13 cellular contexts compared by ENCODE assay signal in genomic region chr1:12556957-12557935, GRCh38.
DNase-seq lines count a peak whose midpoint lies in the region; ATAC-seq and TF ChIP-seq lines count a peak whose summit lies in the region.
"Had no signal": no experiment of that assay in that cellular context is flagged by ENCODE, and none has a peak within 500 bp of the region (broad histone marks: within the 10 kb centered on the region; RNA-seq: fewer than 3 reads in every experiment).

No MANE protein-coding gene starts in this region.

- ATAC-seq in Right ventricle myocardium superior (ENCODE audit: poor library complexity) (no peak), HG03469 (IDR thresholded peaks at IDR 0.05; ENCODE audit: unreplicated experiment) (no peak), body of pancreas (no peak), HG02798 (IDR thresholded peaks at IDR 0.05; ENCODE audit: poor library complexity, unreplicated experiment) (no peak), GM18907 (IDR thresholded peaks at IDR 0.05; ENCODE audit: unreplicated experiment) (no peak)
- ATAC-seq: effector memory CD8-positive, alpha-beta T cell had no signal

- TF ChIP-seq CTCF in left ventricle myocardium inferior (IDR thresholded peaks at IDR 0.05; ENCODE audit: borderline replicate concordance) (no peak), fibroblast of villous mesenchyme (IDR thresholded peaks at IDR 0.05; ENCODE audit: insufficient read depth, low read depth, low read length) (no peak), body of pancreas (IDR thresholded peaks at IDR 0.05) (no peak)

- H3K9me3 ChIP-seq in left ventricle myocardium inferior (replicated peaks) = peaks cover under 1% of the 10 kb centered on the region
- H3K9me3 ChIP-seq in body of pancreas = no peaks in the 10 kb centered on the region

- TF ChIP-seq POLR2A in body of pancreas (IDR thresholded peaks at IDR 0.05) = no peak

- H3K4me3 ChIP-seq in left ventricle myocardium inferior = no peak overlapping the region
- H3K4me3 ChIP-seq in fibroblast of villous mesenchyme (ENCODE audit: low read depth, low read length) = no peak overlapping the region
- no peak overlapping the region for H3K4me3 ChIP-seq in body of pancreas

- H3K27ac ChIP-seq in left ventricle myocardium inferior (replicated peaks) (peak overlapping the region; percentile 87), body of pancreas (no peak overlapping the region)
- H3K27ac ChIP-seq: KMS-11 had no signal

- no peaks in the 10 kb centered on the region for H3K36me3 ChIP-seq in left ventricle myocardium inferior
- H3K36me3 ChIP-seq in body of pancreas (replicated peaks in 1 of 2; ENCODE audit: insufficient read depth in 1 of 2, low read depth in 2 of 2) = no peaks in the 10 kb centered on the region

- peaks cover 53% of the 10 kb centered on the region for H3K4me1 ChIP-seq in left ventricle myocardium inferior
- no peaks in the 10 kb centered on the region for H3K4me1 ChIP-seq in body of pancreas

- intact Hi-C loops in left ventricle myocardium inferior (cut with micrococcal nuclease) (no loop called here), Right ventricle myocardium superior (cut with DNase I) (no loop called here), posterior vena cava (cut with DNase I) (no loop called here), body of pancreas (cut with DNase I) (no loop called here)

- 93 to 94% methylated on average over 16 to 17 of the region's 17 CpGs for WGBS in body of pancreas, 2 donors

- H3K27me3 ChIP-seq in left ventricle myocardium inferior (ENCODE audit: low read depth) (no peaks in the 10 kb centered on the region), body of pancreas (no peaks in the 10 kb centered on the region)

- DNase-seq in left ventricle myocardium inferior = no peak
- no peak for DNase-seq in Right ventricle myocardium superior
- peak; percentile 28 for DNase-seq in fibroblast of villous mesenchyme (ENCODE audit: low read depth)
- DNase-seq in posterior vena cava (ENCODE audit: low spot score) = peak; percentile 64
- no peak for DNase-seq in body of pancreas
- DNase-seq: activated B cell treated with CpG ODN at 0.5 μM for 24 hours; activated gamma-delta T cell; effector memory CD8-positive, alpha-beta T cell; RPMI8226 had no signal

Comparison
In these comparisons a context has a peak if more than half of its experiments do, and no peak if none do; other contexts are left out.
1. DNase-seq: peak in fibroblast of villous mesenchyme (single experiment) and posterior vena cava (single experiment); none in left ventricle myocardium inferior (single experiment), Right ventricle myocardium superior (single experiment) and body of pancreas (0 of 4).